18 cellular contexts compared by ENCODE assay signal in genomic region chr13:43865892-43866291, GRCh38. TPM values are rescaled to one million over a fixed set of nuclear protein-coding genes. Genes with fewer than 3 reads are reported as not detected.
DNase-seq lines count a peak whose midpoint lies in the region; ATAC-seq and TF ChIP-seq lines count a peak whose summit lies in the region.
"Had no signal": no experiment of that assay in that cellular context is flagged by ENCODE, and none has a peak within 500 bp of the region (broad histone marks: within the 10 kb centered on the region; RNA-seq: fewer than 3 reads in every experiment).

No MANE protein-coding gene starts in this region.

- H3K9me3 ChIP-seq in SK-N-SH: no peaks in the 10 kb centered on the region
- H3K9me3 ChIP-seq in SJSA1 (replicated peaks): no peaks in the 10 kb centered on the region
- H3K9me3 ChIP-seq: ovary, tibial artery had no signal

- ATAC-seq in SK-N-SH treated with all-trans-retinoic acid at 6 μM for 48 hours (no peak), GM19397 (IDR thresholded peaks at IDR 0.05; ENCODE audit: unreplicated experiment) (no peak), left cardiac atrium (no peak)
- no peak for ATAC-seq in naive thymus-derived CD8-positive, alpha-beta T cell
- ATAC-seq: GM12878, T-cell had no signal

- H3K27me3 ChIP-seq in SK-N-SH (ENCODE audit: insufficient read depth): no peaks in the 10 kb centered on the region
- no peaks in the 10 kb centered on the region for H3K27me3 ChIP-seq in SJSA1 (replicated peaks)
- H3K27me3 ChIP-seq: tibial artery had no signal

- no peaks in the 10 kb centered on the region for H3K9me2 ChIP-seq in SK-N-SH

- POLR2A ChIA-PET in SK-N-SH (lab: Yijun Ruan, JAX): no interaction called here
- POLR2A ChIA-PET in naive thymus-derived CD8-positive, alpha-beta T cell (lab: Charles Lee): no interaction called here

- H3K27ac ChIP-seq in SK-N-SH (ENCODE audit: low read depth in 2 of 2, low read length in 1 of 2): peak overlapping the region in 1 of 2 experiments; percentile 58; a peak in 2 of 4 replicates
- H3K27ac ChIP-seq in SJSA1: peak overlapping the region; percentile 38; the same call in 1 of the 2 replicates
- H3K27ac ChIP-seq: ovary, tibial artery had no signal

- no peak for TF ChIP-seq RAD21 in SK-N-SH (IDR thresholded peaks at IDR 0.05; ENCODE audit: low read length)

- H3K4me2 ChIP-seq in SK-N-SH: no peak overlapping the region

- peaks cover 34% of the 10 kb centered on the region for H3F3A ChIP-seq in SK-N-SH (replicated peaks; ENCODE audit: insufficient read depth)

- H3K4me1 ChIP-seq in SK-N-SH (ENCODE audit: control insufficient read depth in 1 of 2, insufficient read depth in 2 of 2, low read depth in 1 of 2, low read length in 1 of 2) (peaks cover 0 to 4% of the 10 kb centered on the region in 2 experiments; a peak in 1 of 4 replicates), SJSA1 (replicated peaks) (peaks cover 5% of the 10 kb centered on the region; the same call in 1 of the 2 replicates)
- H3K4me1 ChIP-seq: tibial artery had no signal

- H3K4me1 Mint-ChIP-seq in naive thymus-derived CD8-positive, alpha-beta T cell: no peaks in the 10 kb centered on the region
- H3K4me1 Mint-ChIP-seq: T-cell had no signal

- peaks cover 0 to 18% (median 0%) of the 10 kb centered on the region in 3 donors for H3K36me3 Mint-ChIP-seq in naive thymus-derived CD8-positive, alpha-beta T cell
- H3K36me3 Mint-ChIP-seq: T-cell had no signal

- H3K27me3 Mint-ChIP-seq in naive thymus-derived CD8-positive, alpha-beta T cell: no peaks in the 10 kb centered on the region
- H3K27me3 Mint-ChIP-seq: T-cell had no signal

- H3K36me3 ChIP-seq in SK-N-SH (replicated peaks in 1 of 2; ENCODE audit: control insufficient read depth in 1 of 2, insufficient read depth in 2 of 2, low read length in 1 of 2) (peaks cover 40 to 47% of the 10 kb centered on the region in 2 experiments), SJSA1 (no peaks in the 10 kb centered on the region)
- H3K36me3 ChIP-seq: ovary, tibial artery had no signal

- no peak overlapping the region for H3K4me3 ChIP-seq in SK-N-SH (ENCODE audit: low read depth in 2 of 2, low read length in 1 of 2)
- H3K4me3 ChIP-seq in SJSA1: no peak overlapping the region
- H3K4me3 ChIP-seq in fibroblast of pulmonary artery (replicated peaks; ENCODE audit: low read depth, low read length): no peak overlapping the region
- H3K4me3 ChIP-seq: GM12878, ovary, tibial artery had no signal

- 32% methylated on average over 4 of the region's 4 CpGs for WGBS in SK-N-SH (ENCODE audit: low lambda C conversion rate)

- no peak for DNase-seq in SK-N-SH
- peak in 1 of 2 experiments; percentile 4 for DNase-seq in SJSA1 (ENCODE audit: low read depth in 1 of 2, low spot score in 2 of 2)
- peak; percentile 79 for DNase-seq in fibroblast of pulmonary artery (ENCODE audit: low read depth)
- DNase-seq in activated CD4-positive, alpha-beta T cell treated with anti-CD3 and anti-CD28 coated beads, Interleukin-2, amount 50 U/mL, for 1 hour: no peak
- no peak for DNase-seq in naive thymus-derived CD8-positive, alpha-beta T cell
- no peak for DNase-seq in left cardiac atrium
- DNase-seq: 8988T; activated CD4-positive, CD25-positive, alpha-beta regulatory T cell treated with anti-CD3 and anti-CD28 coated beads, Interleukin-2, amount 50 U/mL, for 72 hours; effector memory CD4-positive, alpha-beta T cell; hypothalamus; MM.1S; NCI-H2227 treated with DMSO at 0.1 percent for 48 hours; ovary; T-cell; tibial artery had no signal

- H3K27ac Mint-ChIP-seq in naive thymus-derived CD8-positive, alpha-beta T cell: no peak overlapping the region
- H3K27ac Mint-ChIP-seq: T-cell had no signal

- H3K9me3 Mint-ChIP-seq in naive thymus-derived CD8-positive, alpha-beta T cell: no peaks in the 10 kb centered on the region
- H3K9me3 Mint-ChIP-seq: T-cell had no signal

- TF ChIP-seq CTCF in SK-N-SH (IDR thresholded peaks at IDR 0.05) (no peak), fibroblast of pulmonary artery (IDR thresholded peaks at IDR 0.05; ENCODE audit: low read length, missing control alignments) (no peak)

- H3K79me2 ChIP-seq in SK-N-SH (ENCODE audit: insufficient read depth): no peaks in the 10 kb centered on the region

- peak overlapping the region; percentile 23; the same call in 1 of the 2 replicates for H3K9ac ChIP-seq in SK-N-SH

- peak in 1 of 2 experiments; percentile 48; a peak in 1 of 4 replicates for TF ChIP-seq EP300 in SK-N-SH (IDR thresholded peaks at IDR 0.05; ENCODE audit: borderline replicate concordance in 1 of 2, low read depth in 1 of 2, low read length in 1 of 2)

- H2AFZ ChIP-seq in SK-N-SH (ENCODE audit: low read depth): 0 out of 2 replicates have a peak overlapping the region, but pooled peaks have one; percentile 37

- H4K20me1 ChIP-seq in SK-N-SH (ENCODE audit: insufficient read depth): no peaks in the 10 kb centered on the region

- no peak overlapping the region for H3K4me3 Mint-ChIP-seq in naive thymus-derived CD8-positive, alpha-beta T cell
- H3K4me3 Mint-ChIP-seq: T-cell had no signal

- intact Hi-C loops in left cardiac atrium (cut with DNase I): no loop called here

- CTCF ChIA-PET in SK-N-SH (lab: Yijun Ruan, JAX): interaction anchor here (0.8 kb wide), 1 partner anchor 61 kb away, joined by 3 read pairs; no protein-coding TSS in a partner anchor

TF ChIP-seq in SK-N-SH, 30 proteins besides CTCF, POLR2A, EP300 and RAD21 (continues in another document):
- TF ChIP-seq FOSL2 (IDR thresholded peaks at IDR 0.05; ENCODE audit: borderline replicate concordance, low read depth) (peak; percentile 18; the same call in 1 of the 2 replicates), PBX3 (IDR thresholded peaks at IDR 0.05) (peak; percentile 54), YY1 (IDR thresholded peaks at IDR 0.05; ENCODE audit: low read depth) (no peak), FOXM1 (IDR thresholded peaks at IDR 0.05; ENCODE audit: low read depth) (no peak)

TF ChIP-seq in SK-N-SH treated with all-trans-retinoic acid at 6 μM for 48 hours, 23 proteins besides CTCF, POLR2A, EP300 and RAD21:
- TF ChIP-seq PATZ1 (CRISPR knock-in tag; IDR thresholded peaks at IDR 0.05; ENCODE audit: borderline replicate concordance) (no peak), SNAI2 (CRISPR knock-in tag; IDR thresholded peaks at IDR 0.05) (no peak), CSDC2 (CRISPR knock-in tag; IDR thresholded peaks at IDR 0.05) (no peak), ISL1 (CRISPR knock-in tag; IDR thresholded peaks at IDR 0.05) (no peak), ESRRG (CRISPR knock-in tag; IDR thresholded peaks at IDR 0.05) (no peak), GLIS3 (CRISPR knock-in tag; IDR thresholded peaks at IDR 0.05) (no peak), ZC3H10 (CRISPR knock-in tag; IDR thresholded peaks at IDR 0.05) (no peak), RARB (CRISPR knock-in tag; IDR thresholded peaks at IDR 0.05) (no peak), ZFP30 (CRISPR knock-in tag; IDR thresholded peaks at IDR 0.05) (no peak), TCF4 (CRISPR knock-in tag; IDR thresholded peaks at IDR 0.05; ENCODE audit: borderline replicate concordance) (no peak), ZNF70 (CRISPR knock-in tag; IDR thresholded peaks at IDR 0.05) (no peak), ZNF8 (CRISPR knock-in tag; IDR thresholded peaks at IDR 0.05) (no peak)

RNA-seq across cellular contexts. Expression of gene CCDC122, which starts 13.6 kb away (rescaled TPM):
- polyA plus RNA-seq in SK-N-SH (2012; rRNA removed): 1.0 and 1.4 TPM in 2 replicates
- 1.6 and 2.7 TPM in 2 replicates for polyA plus RNA-seq in SK-N-SH (2012; cell fraction: cytosol; rRNA removed)
- polyA plus RNA-seq in SK-N-SH (2012; cell fraction: nucleus; rRNA removed): 2.4 and 8.7 TPM in 2 replicates
- 4.6 and 7.4 TPM in 2 replicates for total RNA-seq in SJSA1 (2014; rRNA removed; shearing (Covaris generic))
- 1 to 10 TPM; 6.1 to 6.7 TPM for total RNA-seq in naive thymus-derived CD8-positive, alpha-beta T cell
- 1 to 10 TPM in 2 of 3 donors, under 1 TPM in 1; 0.97 to 3.3 (median 1.5) TPM for polyA plus RNA-seq in naive thymus-derived CD8-positive, alpha-beta T cell
- 10 to 100 TPM in 1 of 2 donors, 1 to 10 TPM in 1; 3.2 to 10.0 TPM for total RNA-seq in left cardiac atrium

RNA-seq across cellular contexts. Expression of gene LACC1, which starts 13.8 kb away (rescaled TPM):
- 4.2 and 8.7 TPM in 2 replicates for polyA plus RNA-seq in SK-N-SH (2012; rRNA removed)
- 7.3 and 8.9 TPM in 2 replicates for polyA plus RNA-seq in SK-N-SH (2012; cell fraction: cytosol; rRNA removed)
- polyA plus RNA-seq in SK-N-SH (2012; cell fraction: nucleus; rRNA removed): 3.5 and 10.1 TPM in 2 replicates
- total RNA-seq in SJSA1 (2014; rRNA removed; shearing (Covaris generic)): 3.4 and 8.5 TPM in 2 replicates
- 1 to 10 TPM; 2.6 to 3.1 TPM for total RNA-seq in naive thymus-derived CD8-positive, alpha-beta T cell
- polyA plus RNA-seq in naive thymus-derived CD8-positive, alpha-beta T cell: under 1 TPM in 2 of 3 donors, not detected in 1; 0.20 to 0.67 TPM
- total RNA-seq in left cardiac atrium: 1 to 10 TPM; 5.5 to 7.5 TPM
